In genomic region chr6:90296346-90297123, GRCh38 we compare ENCODE assay signal across 8 cellular contexts. TPM values are rescaled to one million over a fixed set of nuclear protein-coding genes. Genes with fewer than 3 reads are reported as not detected.
DNase-seq lines count a peak whose midpoint lies in the region; ATAC-seq and TF ChIP-seq lines count a peak whose summit lies in the region.

Gene BACH2 (minus strand): TSS chr6:90296843. CDS start chr6:90008844, 287,999 bp downstream.

- H3K27me3 ChIP-seq in AG04450 (ENCODE audit: control insufficient read depth, insufficient read depth, low read length) (peaks cover 8% of the 10 kb centered on the region), lung (ENCODE audit: control insufficient read depth, insufficient read depth) (no peaks in the 10 kb centered on the region)

- peaks cover 38% of the 10 kb centered on the region for H3K4me1 Mint-ChIP-seq in activated CD8-positive, alpha-beta T cell treated with anti-CD3 and anti-CD28 coated beads for 36 hours (ENCODE audit: low read depth)

- peaks cover 0 to 4% of the 10 kb centered on the region in 2 donors for H3K4me1 ChIP-seq in lung (ENCODE audit: control insufficient read depth in 2 of 2, insufficient read depth in 2 of 2, low read length in 2 of 2)

- TF ChIP-seq CTCF in AG04450 (IDR thresholded peaks at IDR 0.05; ENCODE audit: low read depth, low read length) (peak; percentile 24; the same call in 1 of the 2 replicates), lung (IDR thresholded peaks at IDR 0.05; ENCODE audit: control extremely low read depth, extremely low read depth) (no peak)
- TF ChIP-seq CTCF in activated CD8-positive, alpha-beta T cell treated with anti-CD3 and anti-CD28 coated beads for 36 hours (IDR thresholded peaks at IDR 0.05): no peak

- ATAC-seq in GM19043 (IDR thresholded peaks at IDR 0.05; ENCODE audit: low read depth, unreplicated experiment): peak; percentile 67
- ATAC-seq in HG03439 (IDR thresholded peaks at IDR 0.05; ENCODE audit: unreplicated experiment): peak; percentile 69
- ATAC-seq in activated CD8-positive, alpha-beta T cell treated with anti-CD3 and anti-CD28 coated beads for 36 hours: peak; percentile 69
- peak; percentile 82 for ATAC-seq in lung (ENCODE audit: insufficient read depth, low FRiP score)

- peaks cover 3% of the 10 kb centered on the region for H3K27me3 Mint-ChIP-seq in activated CD8-positive, alpha-beta T cell treated with anti-CD3 and anti-CD28 coated beads for 36 hours

- H3K27ac Mint-ChIP-seq in activated CD8-positive, alpha-beta T cell treated with anti-CD3 and anti-CD28 coated beads for 36 hours: peak within 1 kb of the TSS; percentile 94

- peak within 1 kb of the TSS; percentile 83 for H3K4me3 Mint-ChIP-seq in activated CD8-positive, alpha-beta T cell treated with anti-CD3 and anti-CD28 coated beads for 36 hours

- no peaks in the 10 kb centered on the region; the same call in 1 of the 2 replicates for H3K9me3 ChIP-seq in AG04450 (ENCODE audit: control insufficient read depth, insufficient read depth, low read length)
- H3K9me3 ChIP-seq in lung (ENCODE audit: control insufficient read depth in 2 of 2, insufficient read depth in 1 of 2, low read length in 1 of 2): no peaks in the 10 kb centered on the region

- H3K36me3 ChIP-seq in lung (ENCODE audit: control insufficient read depth in 2 of 2, insufficient read depth in 2 of 2, low read length in 2 of 2): no peaks in the 10 kb centered on the region

- H3K4me3 ChIP-seq in AG04450 (ENCODE audit: low read depth, low read length) (peak within 1 kb of the TSS; percentile 73), lung (peak within 1 kb of the TSS; percentile 66)

- CTCF ChIA-PET in AG04450 (lab: Charles Lee): interaction anchor here (1.1 to 2.3 kb wide), 6 partner anchors 12 to 356 kb away, joined by 3 to 23 read pairs (median 4); no protein-coding TSS in a partner anchor
- CTCF ChIA-PET in activated CD8-positive, alpha-beta T cell treated with anti-CD3 and anti-CD28 coated beads for 36 hours (lab: Charles Lee): interaction anchor here (0.9 to 14.0 kb wide), 9 partner anchors 23 to 357 kb away, joined by 3 to 231 read pairs (median 5); no protein-coding TSS in a partner anchor

- intact Hi-C loops in activated CD8-positive, alpha-beta T cell treated with anti-CD3 and anti-CD28 coated beads for 36 hours (cut with micrococcal nuclease): loop anchor here (2.0 kb wide), 1 partner anchor 102 kb away; no protein-coding TSS in a partner anchor

- H3K9me3 Mint-ChIP-seq in activated CD8-positive, alpha-beta T cell treated with anti-CD3 and anti-CD28 coated beads for 36 hours: no peaks in the 10 kb centered on the region

- DNase-seq in AG04450 (ENCODE audit: low read depth, low spot score) (peak; percentile 82), NCI-H526 (lab: John Stamatoyannopoulos, UW) (peak; percentile 26 to 92), lung (ENCODE audit: low spot score) (peak; percentile 90)
- peak; percentile 99 for DNase-seq in activated CD8-positive, alpha-beta T cell treated with anti-CD3 and anti-CD28 coated beads for 36 hours
- DNase-seq in effector CD4-positive, alpha-beta T cell: peak; percentile 93
- DNase-seq in stimulated activated CD4-positive, alpha-beta T cell treated with anti-CD3 and anti-CD28 coated beads, TNF-alpha, amount 100 ng/mL, for 1 hour (ENCODE audit: low read depth in 3 of 3, low spot score in 1 of 3): peak; percentile 82 to 90 (median 85)

- WGBS in lung, 2 donors: 0 to 1% methylated on average over 44 to 112 of the region's 112 CpGs

- peak within 1 kb of the TSS; percentile 39 for H3K27ac ChIP-seq in AG04450 (ENCODE audit: low read depth, low read length)
- peak within 1 kb of the TSS; percentile 68 to 88 for H3K27ac ChIP-seq in lung (ENCODE audit: low read depth in 1 of 2, low read length in 1 of 2)

- H3K36me3 Mint-ChIP-seq in activated CD8-positive, alpha-beta T cell treated with anti-CD3 and anti-CD28 coated beads for 36 hours (ENCODE audit: low read depth): peaks cover 34% of the 10 kb centered on the region

- POLR2A ChIA-PET in AG04450 (lab: Yijun Ruan, JAX): interaction anchor here (1.6 to 2.7 kb wide), 3 partner anchors 12 to 356 kb away, joined by 7 to 17 read pairs (median 9); no protein-coding TSS in a partner anchor
- POLR2A ChIA-PET in activated CD8-positive, alpha-beta T cell treated with anti-CD3 and anti-CD28 coated beads for 36 hours (lab: Charles Lee): interaction anchor here (0.6 to 8.8 kb wide), 25 partner anchors 8 to 467 kb away, joined by 3 to 61 read pairs (median 5); partner anchors contain the start of gene CASP8AP2

RNA-seq across cellular contexts. Expression of gene BACH2, which starts in this region (rescaled TPM):
- polyA plus RNA-seq in AG04450 (2011; rRNA removed) (2.2 and 2.3 TPM in 2 replicates), lung (under 1 TPM; 0.78 to 0.79 TPM)
- 9.0 and 10.1 TPM in 2 replicates for polyA minus RNA-seq in AG04450 (2011; rRNA and poly(A)+ RNA removed)
- total RNA-seq in activated CD8-positive, alpha-beta T cell treated with anti-CD3 and anti-CD28 coated beads for 36 hours: 10 to 100 TPM; 60.7 to 66.9 TPM
- total RNA-seq in lung: 10 to 100 TPM in 1 of 2 donors, 1 to 10 TPM in 1; 5.7 to 17.4 TPM

Comparison
In these comparisons a context has a peak if more than half of its experiments do, and no peak if none do; other contexts are left out.
1. Peak in every context shown above with its lines: DNase-seq, ATAC-seq, H3K4me3 ChIP-seq and H3K27ac ChIP-seq.